Comparison of ENCODE assay signal across 34 cellular contexts in the genomic region with DNA sequence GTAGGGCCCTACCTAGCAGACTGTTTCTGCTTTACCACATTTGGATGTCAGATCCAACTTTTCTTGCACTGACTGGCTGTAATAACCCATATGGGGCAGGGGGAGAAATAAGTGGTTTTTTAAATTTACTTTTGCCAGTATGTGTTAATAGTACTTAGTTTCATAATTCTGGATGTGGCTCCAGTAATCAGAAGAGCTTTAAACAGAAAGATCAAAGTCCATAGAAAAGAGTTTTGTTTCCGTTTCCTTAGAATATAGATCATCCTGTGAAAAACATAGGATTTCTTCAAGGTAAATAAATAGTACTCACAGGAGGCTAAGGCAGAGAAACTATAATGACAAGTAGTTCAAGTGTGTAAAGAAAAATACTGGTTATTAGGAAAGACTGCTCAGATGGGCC.
"Had no signal": no experiment of that assay in that cellular context is flagged by ENCODE, and none has a peak within 500 bp of the region (broad histone marks: within the 10 kb centered on the region; RNA-seq: fewer than 3 reads in every experiment).

No MANE protein-coding gene starts in this region.

- H3K4me3 Mint-ChIP-seq: activated CD4-positive, alpha-beta memory T cell treated with anti-CD3 and anti-CD28 coated beads, Interleukin-2, amount 10 ng/mL, durations not matched to agents 7 days and 5 days; activated CD4-positive, alpha-beta T cell treated with anti-CD3 and anti-CD28 coated beads, Interleukin-2, amount 10 ng/mL, durations not matched to agents 7 days and 5 days; activated naive CD8-positive, alpha-beta T cell; activated T-cell treated with anti-CD3 and anti-CD28 coated beads, Interleukin-2, amount 50 U/mL, for 24 hours; activated T-cell treated with anti-CD3 and anti-CD28 coated beads, Interleukin-2, amount 50 U/mL, for 72 hours; central memory CD8-positive, alpha-beta T cell; dendritic cell treated with granulocyte-macrophage colony-stimulating factor and Interleukin-4, amounts not matched to agents 40 ng/mL and 50 ng/mL, for 4 days; T-helper 17 cell; T-helper 2 cell treated with Interferon-gamma antibody and Interleukin-4, amounts not matched to agents 5 μg/mL and 100 μg/mL, for 36 hours; WTC11 had no signal

- H3K36me3 ChIP-seq: brain microvascular endothelial cell, esophagus squamous epithelium, gastroesophageal sphincter had no signal

- DNase-seq: activated CD4-positive, alpha-beta memory T cell treated with anti-CD3 and anti-CD28 coated beads, Interleukin-2, amount 10 ng/mL, durations not matched to agents 7 days and 5 days; activated CD4-positive, alpha-beta T cell treated with anti-CD3 and anti-CD28 coated beads for 1 hour; activated CD4-positive, alpha-beta T cell treated with anti-CD3 and anti-CD28 coated beads for 4 hours; activated CD4-positive, alpha-beta T cell treated with anti-CD3 and anti-CD28 coated beads, Interleukin-2, amount 10 ng/mL, durations not matched to agents 7 days and 5 days; activated CD4-positive, alpha-beta T cell treated with anti-CD3 and anti-CD28 coated beads, Interleukin-2, amount 50 U/mL, for 4 hours; activated CD8-positive, alpha-beta memory T cell treated with anti-CD3 and anti-CD28 coated beads, Interleukin-2, amount 50 U/mL, for 48 hours; activated gamma-delta T cell treated with Interleukin-2 at 50 U/mL for 16 hours; activated naive CD4-positive, alpha-beta T cell treated with anti-CD3 and anti-CD28 coated beads, Interleukin-2, amount 50 U/mL, for 16 hours; activated naive CD4-positive, alpha-beta T cell treated with Interleukin-2 at 50 U/mL for 16 hours; activated T-cell treated with anti-CD3 and anti-CD28 coated beads for 4 hours; activated T-cell treated with anti-CD3 and anti-CD28 coated beads, Interleukin-2, amount 50 U/mL, for 24 hours; activated T-cell treated with anti-CD3 and anti-CD28 coated beads, Interleukin-2, amount 50 U/mL, for 72 hours; amniotic stem cell; anterior cingulate cortex; brain microvascular endothelial cell; dorsolateral prefrontal cortex; effector memory CD4-positive, alpha-beta T cell; esophagus squamous epithelium; foreskin melanocyte; T-helper 1 cell; T-helper 17 cell had no signal

- H3K27ac ChIP-seq: brain microvascular endothelial cell, coronary artery, dorsolateral prefrontal cortex, epithelial cell of prostate, esophagus squamous epithelium, gastroesophageal sphincter, VCaP had no signal

- H3K9me3 Mint-ChIP-seq: activated CD4-positive, alpha-beta memory T cell treated with anti-CD3 and anti-CD28 coated beads, Interleukin-2, amount 10 ng/mL, durations not matched to agents 7 days and 5 days; activated CD4-positive, alpha-beta T cell treated with anti-CD3 and anti-CD28 coated beads, Interleukin-2, amount 10 ng/mL, durations not matched to agents 7 days and 5 days; activated T-cell treated with anti-CD3 and anti-CD28 coated beads, Interleukin-2, amount 50 U/mL, for 24 hours; activated T-cell treated with anti-CD3 and anti-CD28 coated beads, Interleukin-2, amount 50 U/mL, for 72 hours; central memory CD8-positive, alpha-beta T cell; dendritic cell treated with granulocyte-macrophage colony-stimulating factor and Interleukin-4, amounts not matched to agents 40 ng/mL and 50 ng/mL, for 4 days; T-helper 2 cell treated with Interferon-gamma antibody and Interleukin-4, amounts not matched to agents 5 μg/mL and 100 μg/mL, for 36 hours had no signal

- ATAC-seq: activated T-cell treated with anti-CD3 and anti-CD28 coated beads, Interleukin-2, amount 50 U/mL, for 72 hours; gastroesophageal sphincter; T-helper 17 cell; WTC11 had no signal

- H3K9me3 ChIP-seq: esophagus squamous epithelium, gastroesophageal sphincter had no signal

- H3K27me3 ChIP-seq: brain microvascular endothelial cell, dorsolateral prefrontal cortex, esophagus squamous epithelium, gastroesophageal sphincter had no signal

- H3K4me1 ChIP-seq: esophagus squamous epithelium, gastroesophageal sphincter had no signal

- H3K4me3 ChIP-seq: coronary artery, dorsolateral prefrontal cortex, esophagus squamous epithelium, gastroesophageal sphincter had no signal

- H3K36me3 Mint-ChIP-seq: WTC11 had no signal

- H3K27ac Mint-ChIP-seq: activated CD4-positive, alpha-beta memory T cell treated with anti-CD3 and anti-CD28 coated beads, Interleukin-2, amount 10 ng/mL, durations not matched to agents 7 days and 5 days; activated CD4-positive, alpha-beta T cell treated with anti-CD3 and anti-CD28 coated beads, Interleukin-2, amount 10 ng/mL, durations not matched to agents 7 days and 5 days; activated naive CD8-positive, alpha-beta T cell; activated T-cell treated with anti-CD3 and anti-CD28 coated beads, Interleukin-2, amount 50 U/mL, for 24 hours; activated T-cell treated with anti-CD3 and anti-CD28 coated beads, Interleukin-2, amount 50 U/mL, for 72 hours; dendritic cell treated with granulocyte-macrophage colony-stimulating factor and Interleukin-4, amounts not matched to agents 40 ng/mL and 50 ng/mL, for 4 days; T-helper 17 cell; T-helper 2 cell treated with Interferon-gamma antibody and Interleukin-4, amounts not matched to agents 5 μg/mL and 100 μg/mL, for 36 hours; WTC11 had no signal

- H3K27me3 Mint-ChIP-seq: activated CD4-positive, alpha-beta memory T cell treated with anti-CD3 and anti-CD28 coated beads, Interleukin-2, amount 10 ng/mL, durations not matched to agents 7 days and 5 days; activated CD4-positive, alpha-beta T cell treated with anti-CD3 and anti-CD28 coated beads, Interleukin-2, amount 10 ng/mL, durations not matched to agents 7 days and 5 days; activated naive CD8-positive, alpha-beta T cell; activated T-cell treated with anti-CD3 and anti-CD28 coated beads, Interleukin-2, amount 50 U/mL, for 24 hours; central memory CD8-positive, alpha-beta T cell; dendritic cell treated with granulocyte-macrophage colony-stimulating factor and Interleukin-4, amounts not matched to agents 40 ng/mL and 50 ng/mL, for 4 days; T-helper 17 cell had no signal

- FAIRE-seq: astrocyte, bronchial epithelial cell, endothelial cell of umbilical vein, TTC549 had no signal
